ENCODE assay signal across 1 cellular context in the genomic region with DNA sequence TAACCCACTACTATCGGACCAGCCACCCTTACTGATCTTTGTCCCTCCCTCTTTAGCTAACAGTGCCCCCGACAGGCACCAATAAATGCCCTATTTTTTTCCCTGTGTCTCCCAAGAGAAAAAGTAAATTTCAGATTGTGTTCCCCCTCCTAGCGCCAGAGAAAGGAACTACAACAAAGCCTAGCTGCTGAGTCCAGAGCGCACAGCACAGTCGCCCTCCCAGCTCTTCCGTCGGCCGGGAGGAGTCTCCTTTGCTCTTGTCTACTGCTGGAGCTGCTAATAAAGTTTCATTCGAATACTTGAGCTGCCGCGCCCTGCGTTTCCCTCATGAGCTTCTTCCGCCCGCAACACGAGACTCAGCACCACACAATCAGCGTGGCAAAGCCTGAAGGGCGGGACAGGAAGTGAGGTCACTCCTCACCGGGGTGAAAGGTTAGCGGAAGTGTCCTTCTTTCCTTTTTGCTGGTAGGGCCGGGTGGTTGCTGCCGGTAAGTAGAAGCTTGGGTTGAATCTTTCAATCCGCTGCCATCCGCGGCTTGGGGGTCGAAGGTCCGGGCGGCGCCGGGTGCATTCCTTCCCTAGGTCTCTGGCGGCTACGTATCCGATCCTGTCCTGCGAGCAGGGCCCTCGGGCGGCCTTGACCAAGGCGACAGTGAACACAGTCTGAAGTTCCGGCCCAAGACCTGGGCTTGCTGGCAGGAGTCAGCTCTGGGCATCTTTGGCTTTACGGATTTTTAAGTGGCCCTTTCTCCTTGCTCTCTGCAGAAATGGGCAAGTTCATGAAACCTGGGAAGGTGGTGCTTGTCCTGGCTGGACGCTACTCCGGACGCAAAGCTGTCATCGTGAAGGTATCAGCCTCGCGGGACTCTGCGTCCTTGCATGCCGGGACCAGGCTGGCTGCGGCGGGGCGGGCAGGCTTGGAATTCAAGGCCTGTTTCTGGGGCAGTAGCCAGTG.
A peak's percentile ranks its signal among the peaks of the same experiment; 100 is the strongest.
TF ChIP-seq lines count a peak whose summit lies in the region.

Gene RPL27 (plus strand): TSS at position 436 of the 955 bp plus-strand sequence. CDS start 332 bp downstream, at position 768.

TF ChIP-seq in K562, 482 proteins besides CTCF, POLR2A, EP300 and RAD21 (continued from another document and continues in another):
- TF ChIP-seq ZBTB49 (CRISPR knock-in tag; IDR thresholded peaks at IDR 0.05; ENCODE audit: borderline replicate concordance) (no peak), ZNF695 (CRISPR knock-in tag; IDR thresholded peaks at IDR 0.05) (no peak), HMBOX1 (IDR thresholded peaks at IDR 0.05) (0 out of 2 replicates have a peak, but pooled peaks have one; percentile 14), FOXM1 (IDR thresholded peaks at IDR 0.05; ENCODE audit: low read depth) (no peak; the same call in 1 of the 2 replicates), FOXM1 (CRISPR knock-in tag; IDR thresholded peaks at IDR 0.05; ENCODE audit: low read depth) (no peak), GATAD2B (IDR thresholded peaks at IDR 0.05; ENCODE audit: borderline replicate concordance) (no peak; the same call in 1 of the 2 replicates), ZC3H11A (IDR thresholded peaks at IDR 0.05; ENCODE audit: low read depth, low read length) (0 out of 2 replicates have a peak, but pooled peaks have one; percentile 40), NCOA4 (IDR thresholded peaks at IDR 0.05; ENCODE audit: partially characterized antibody) (no peak), ETS1 (conservative IDR thresholded peaks at IDR 0.05; ENCODE audit: control insufficient read depth, low read depth, low read length) (peak; percentile 96), ELF2 (CRISPR knock-in tag; IDR thresholded peaks at IDR 0.05) (peak; percentile 99), NBN (IDR thresholded peaks at IDR 0.05; ENCODE audit: low read depth) (peak; percentile 97; the same call in 1 of the 2 replicates), BDP1 (IDR thresholded peaks at IDR 0.05; ENCODE audit: insufficient read depth, insufficient read length) (no peak), NFATC3 (IDR thresholded peaks at IDR 0.05) (peak; percentile 77; the same call in 1 of the 2 replicates), HOXB6 (CRISPR knock-in tag; IDR thresholded peaks at IDR 0.05; ENCODE audit: borderline replicate concordance) (no peak), TAF7 (tag; IDR thresholded peaks at IDR 0.05) (peak; percentile 98), ZNF444 (CRISPR knock-in tag; IDR thresholded peaks at IDR 0.05) (no peak), RBFOX2 (IDR thresholded peaks at IDR 0.05; ENCODE audit: low read depth, low read length) (peak; percentile 98), STAT6 (CRISPR knock-in tag; IDR thresholded peaks at IDR 0.05) (peak; percentile 59; the same call in 1 of the 2 replicates), CTBP1 (IDR thresholded peaks at IDR 0.05; ENCODE audit: borderline replicate concordance) (peak; percentile 90), HNRNPL (IDR thresholded peaks at IDR 0.05; ENCODE audit: low read depth, low read length) (no peak), STAG1 (CRISPR knock-in tag; IDR thresholded peaks at IDR 0.05; ENCODE audit: borderline replicate concordance) (0 out of 2 replicates have a peak, but pooled peaks have one; percentile 11), ZNF263 (CRISPR knock-in tag; IDR thresholded peaks at IDR 0.05; ENCODE audit: borderline replicate concordance) (peak; percentile 88), ZNF280B (CRISPR knock-in tag; IDR thresholded peaks at IDR 0.05) (no peak), FOXA1 (IDR thresholded peaks at IDR 0.05; ENCODE audit: borderline replicate concordance) (no peak), ZNF253 (CRISPR knock-in tag; conservative IDR thresholded peaks at IDR 0.05) (no peak), NONO (IDR thresholded peaks at IDR 0.05; ENCODE audit: low read depth in 2 of 2, low read length in 1 of 2) (no peak), ZNF217 (CRISPR knock-in tag; IDR thresholded peaks at IDR 0.05) (no peak), ZBTB33 (CRISPR knock-in tag; IDR thresholded peaks at IDR 0.05) (no peak), MXD1 (CRISPR knock-in tag; IDR thresholded peaks at IDR 0.05; ENCODE audit: borderline replicate concordance, poor library complexity, severe bottlenecking) (peak; percentile 50), RUNX1 (IDR thresholded peaks at IDR 0.05; ENCODE audit: low read depth) (no peak), ZNF707 (CRISPR knock-in tag; conservative IDR thresholded peaks at IDR 0.05) (no peak), ZNF347 (CRISPR knock-in tag; IDR thresholded peaks at IDR 0.05; ENCODE audit: low read depth) (no peak), CGGBP1 (CRISPR knock-in tag; IDR thresholded peaks at IDR 0.05) (no peak), HDAC8 (tag; IDR thresholded peaks at IDR 0.05) (no peak), SMARCB1 (IDR thresholded peaks at IDR 0.05; ENCODE audit: insufficient read length, low read depth) (no peak), THRAP3 (IDR thresholded peaks at IDR 0.05; ENCODE audit: borderline replicate concordance) (no peak)
- TF ChIP-seq, protein P1, sequence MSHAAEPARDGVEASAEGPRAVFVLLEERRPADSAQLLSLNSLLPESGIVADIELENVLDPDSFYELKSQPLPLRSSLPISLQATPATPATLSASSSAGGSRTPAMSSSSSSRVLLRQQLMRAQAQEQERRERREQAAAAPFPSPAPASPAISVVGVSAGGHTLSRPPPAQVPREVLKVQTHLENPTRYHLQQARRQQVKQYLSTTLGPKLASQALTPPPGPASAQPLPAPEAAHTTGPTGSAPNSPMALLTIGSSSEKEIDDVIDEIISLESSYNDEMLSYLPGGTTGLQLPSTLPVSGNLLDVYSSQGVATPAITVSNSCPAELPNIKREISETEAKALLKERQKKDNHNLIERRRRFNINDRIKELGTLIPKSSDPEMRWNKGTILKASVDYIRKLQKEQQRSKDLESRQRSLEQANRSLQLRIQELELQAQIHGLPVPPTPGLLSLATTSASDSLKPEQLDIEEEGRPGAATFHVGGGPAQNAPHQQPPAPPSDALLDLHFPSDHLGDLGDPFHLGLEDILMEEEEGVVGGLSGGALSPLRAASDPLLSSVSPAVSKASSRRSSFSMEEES (CRISPR knock-in tag; IDR thresholded peaks at IDR 0.05), result no peak
- TF ChIP-seq, protein P2, sequence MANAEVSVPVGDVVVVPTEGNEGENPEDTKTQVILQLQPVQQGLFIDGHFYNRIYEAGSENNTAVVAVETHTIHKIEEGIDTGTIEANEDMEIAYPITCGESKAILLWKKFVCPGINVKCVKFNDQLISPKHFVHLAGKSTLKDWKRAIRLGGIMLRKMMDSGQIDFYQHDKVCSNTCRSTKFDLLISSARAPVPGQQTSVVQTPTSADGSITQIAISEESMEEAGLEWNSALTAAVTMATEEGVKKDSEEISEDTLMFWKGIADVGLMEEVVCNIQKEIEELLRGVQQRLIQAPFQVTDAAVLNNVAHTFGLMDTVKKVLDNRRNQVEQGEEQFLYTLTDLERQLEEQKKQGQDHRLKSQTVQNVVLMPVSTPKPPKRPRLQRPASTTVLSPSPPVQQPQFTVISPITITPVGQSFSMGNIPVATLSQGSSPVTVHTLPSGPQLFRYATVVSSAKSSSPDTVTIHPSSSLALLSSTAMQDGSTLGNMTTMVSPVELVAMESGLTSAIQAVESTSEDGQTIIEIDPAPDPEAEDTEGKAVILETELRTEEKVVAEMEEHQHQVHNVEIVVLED (CRISPR knock-in tag; IDR thresholded peaks at IDR 0.05), result peak; percentile 55; the same call in 1 of the 2 replicates
- TF ChIP-seq, protein P3, sequence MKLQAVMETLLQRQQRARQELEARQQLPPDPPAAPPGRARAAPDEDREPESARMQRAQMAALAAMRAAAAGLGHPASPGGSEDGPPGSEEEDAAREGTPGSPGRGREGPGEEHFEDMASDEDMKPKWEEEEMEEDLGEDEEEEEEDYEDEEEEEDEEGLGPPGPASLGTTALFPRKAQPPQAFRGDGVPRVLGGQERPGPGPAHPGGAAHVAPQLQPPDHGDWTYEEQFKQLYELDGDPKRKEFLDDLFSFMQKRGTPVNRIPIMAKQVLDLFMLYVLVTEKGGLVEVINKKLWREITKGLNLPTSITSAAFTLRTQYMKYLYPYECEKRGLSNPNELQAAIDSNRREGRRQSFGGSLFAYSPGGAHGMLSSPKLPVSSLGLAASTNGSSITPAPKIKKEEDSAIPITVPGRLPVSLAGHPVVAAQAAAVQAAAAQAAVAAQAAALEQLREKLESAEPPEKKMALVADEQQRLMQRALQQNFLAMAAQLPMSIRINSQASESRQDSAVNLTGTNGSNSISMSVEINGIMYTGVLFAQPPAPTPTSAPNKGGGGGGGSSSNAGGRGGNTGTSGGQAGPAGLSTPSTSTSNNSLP (IDR thresholded peaks at IDR 0.05; ENCODE audit: borderline replicate concordance, low read depth, low read length), result peak; percentile 89; the same call in 1 of the 2 replicates
